ENCODE assay signal across 33 cellular contexts in the genomic region with DNA sequence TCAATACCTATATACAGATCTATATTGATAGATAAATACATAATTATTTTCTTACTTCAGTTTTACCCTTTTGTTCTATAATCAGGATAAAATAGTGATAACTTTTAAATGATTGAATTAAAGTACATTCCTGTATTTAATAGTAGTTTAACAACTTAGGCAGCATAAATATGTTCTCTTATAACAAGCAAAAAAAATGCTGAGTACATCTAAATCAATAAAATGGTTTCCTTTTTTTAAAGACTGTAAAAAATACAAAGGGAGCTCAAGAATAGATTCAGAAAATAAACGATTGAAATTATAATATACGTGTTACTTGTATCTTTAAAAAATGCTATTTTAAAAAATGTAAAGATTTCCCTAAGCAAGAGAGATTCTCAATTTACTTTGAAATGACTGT.
"Had no signal": no experiment of that assay in that cellular context is flagged by ENCODE, and none has a peak within 500 bp of the region (broad histone marks: within the 10 kb centered on the region; RNA-seq: fewer than 3 reads in every experiment).

No MANE protein-coding gene starts in this region.

- DNase-seq: naive thymus-derived CD8-positive, alpha-beta T cell; nephron progenitor cell; nucleus accumbens; ovary; posterior cingulate gyrus; psoas muscle; right cardiac atrium; spleen; stimulated activated CD4-positive, alpha-beta T cell treated with anti-CD3 and anti-CD28 coated beads, Interleukin-12 subunit alpha, Interleukin-12 subunit beta, amount 100 ng/mL, for 4 hours; stimulated activated CD4-positive, alpha-beta T cell treated with anti-CD3 and anti-CD28 coated beads, Interleukin-1b, Interleukin-23, amount 100 ng/mL, for 48 hours; stimulated activated CD4-positive, alpha-beta T cell treated with anti-CD3 and anti-CD28 coated beads, Interleukin-4, amount 100 ng/mL, for 1 hour; stimulated activated CD4-positive, alpha-beta T cell treated with anti-CD3 and anti-CD28 coated beads, Interleukin-4, amount 100 ng/mL, for 4 hours; stimulated activated CD8-positive, alpha-beta memory T cell treated with anti-CD3 and anti-CD28 coated beads, Interleukin-4, amount 100 ng/mL, for 48 hours; stimulated activated naive CD4-positive, alpha-beta T cell; stimulated activated naive CD8-positive, alpha-beta T cell treated with anti-CD3 and anti-CD28 coated beads, Interleukin-15, amount 100 ng/mL, for 72 hours; stimulated activated naive CD8-positive, alpha-beta T cell treated with anti-CD3 and anti-CD28 coated beads, Interleukin-15, Interleukin-2, amounts not matched to agents 100 U/mL and 50 U/mL, for 24 hours; substantia nigra; testis; tibial artery; transverse colon; upper lobe of right lung; uterus had no signal

- H3K36me3 ChIP-seq: neutrophil, ovary, spleen, suprapubic skin, tibial artery, transverse colon, upper lobe of right lung, uterus had no signal

- H3K9me3 ChIP-seq: neutrophil, ovary, psoas muscle, suprapubic skin, testis, tibial artery, transverse colon, upper lobe of right lung, uterus had no signal

- ATAC-seq: naive thymus-derived CD8-positive, alpha-beta T cell; natural killer cell treated with Interleukin-12 subunit alpha and Interleukin-12 subunit beta and Interleukin-15 and Interleukin-18, amount 100 ng/mL, for 72 hours; psoas muscle; right cardiac atrium; sciatic nerve; stimulated activated memory B cell treated with anti-CD40 and anti-IgM and Interleukin-4, amounts not matched to agents 10 μg/mL and 1 μg/mL and 100 μg/mL, for 72 hours; stimulated activated naive CD8-positive, alpha-beta T cell treated with anti-CD3 and anti-CD28 coated beads, Interleukin-15, amount 100 ng/mL, for 72 hours; stimulated activated naive CD8-positive, alpha-beta T cell treated with anti-CD3 and anti-CD28 coated beads, Interleukin-15, Interleukin-2, amounts not matched to agents 100 U/mL and 50 U/mL, for 24 hours; upper lobe of right lung had no signal

- H3K9me3 Mint-ChIP-seq: type B pancreatic cell had no signal

- H3K4me2 ChIP-seq: smooth muscle cell had no signal

- H3K4me3 ChIP-seq: ovary, psoas muscle, skin epidermis, smooth muscle cell, spleen, suprapubic skin, testis, tibial artery, transverse colon, upper lobe of right lung, uterus had no signal

- H3K4me1 ChIP-seq: parathyroid adenoma, psoas muscle, spleen, suprapubic skin, testis, tibial artery, transverse colon, upper lobe of right lung, uterus had no signal

- H3K27me3 Mint-ChIP-seq: naive thymus-derived CD8-positive, alpha-beta T cell; natural killer cell treated with Interleukin-12 subunit alpha and Interleukin-12 subunit beta and Interleukin-15 and Interleukin-18, amount 100 ng/mL, for 72 hours; progenitor cell of endocrine pancreas; stimulated activated memory B cell treated with anti-CD40 and anti-IgM and Interleukin-4, amounts not matched to agents 10 μg/mL and 1 μg/mL and 100 μg/mL, for 72 hours; stimulated activated naive CD8-positive, alpha-beta T cell treated with anti-CD3 and anti-CD28 coated beads, Interleukin-15, amount 100 ng/mL, for 72 hours; type B pancreatic cell had no signal

- H3K27ac Mint-ChIP-seq: naive thymus-derived CD8-positive, alpha-beta T cell; natural killer cell treated with Interleukin-12 subunit alpha and Interleukin-12 subunit beta and Interleukin-15 and Interleukin-18, amount 100 ng/mL, for 72 hours; nephron progenitor cell; progenitor cell of endocrine pancreas; stimulated activated memory B cell treated with anti-CD40 and anti-IgM and Interleukin-4, amounts not matched to agents 10 μg/mL and 1 μg/mL and 100 μg/mL, for 72 hours; stimulated activated naive CD8-positive, alpha-beta T cell treated with anti-CD3 and anti-CD28 coated beads, Interleukin-15, amount 100 ng/mL, for 72 hours; type B pancreatic cell had no signal

- H3K9ac ChIP-seq: parathyroid adenoma had no signal

- H3K36me3 Mint-ChIP-seq: naive thymus-derived CD8-positive, alpha-beta T cell; natural killer cell treated with Interleukin-12 subunit alpha and Interleukin-12 subunit beta and Interleukin-15 and Interleukin-18, amount 100 ng/mL, for 72 hours; stimulated activated memory B cell treated with anti-CD40 and anti-IgM and Interleukin-4, amounts not matched to agents 10 μg/mL and 1 μg/mL and 100 μg/mL, for 72 hours; type B pancreatic cell had no signal

- H3K27me3 ChIP-seq: neutrophil, ovary, spleen, suprapubic skin, testis, tibial artery, transverse colon, upper lobe of right lung, uterus had no signal

- H3K27ac ChIP-seq: neutrophil, ovary, parathyroid adenoma, psoas muscle, skin epidermis, spleen, suprapubic skin, testis, tibial artery, transverse colon, upper lobe of right lung, uterus had no signal

- H2AFZ ChIP-seq: parathyroid adenoma had no signal

- H3K4me1 Mint-ChIP-seq: naive thymus-derived CD8-positive, alpha-beta T cell; nephron progenitor cell; neural crest cell; stimulated activated memory B cell treated with anti-CD40 and anti-IgM and Interleukin-4, amounts not matched to agents 10 μg/mL and 1 μg/mL and 100 μg/mL, for 72 hours; stimulated activated naive CD8-positive, alpha-beta T cell treated with anti-CD3 and anti-CD28 coated beads, Interleukin-15, amount 100 ng/mL, for 72 hours had no signal

- H3K79me2 ChIP-seq: parathyroid adenoma had no signal

- H3K4me3 Mint-ChIP-seq: naive thymus-derived CD8-positive, alpha-beta T cell; natural killer cell treated with Interleukin-12 subunit alpha and Interleukin-12 subunit beta and Interleukin-15 and Interleukin-18, amount 100 ng/mL, for 72 hours; nephron progenitor cell; neural crest cell; stimulated activated memory B cell treated with anti-CD40 and anti-IgM and Interleukin-4, amounts not matched to agents 10 μg/mL and 1 μg/mL and 100 μg/mL, for 72 hours; stimulated activated naive CD8-positive, alpha-beta T cell treated with anti-CD3 and anti-CD28 coated beads, Interleukin-15, amount 100 ng/mL, for 72 hours; type B pancreatic cell had no signal
